ENCODE assay signal across 14 cellular contexts in the genomic region with DNA sequence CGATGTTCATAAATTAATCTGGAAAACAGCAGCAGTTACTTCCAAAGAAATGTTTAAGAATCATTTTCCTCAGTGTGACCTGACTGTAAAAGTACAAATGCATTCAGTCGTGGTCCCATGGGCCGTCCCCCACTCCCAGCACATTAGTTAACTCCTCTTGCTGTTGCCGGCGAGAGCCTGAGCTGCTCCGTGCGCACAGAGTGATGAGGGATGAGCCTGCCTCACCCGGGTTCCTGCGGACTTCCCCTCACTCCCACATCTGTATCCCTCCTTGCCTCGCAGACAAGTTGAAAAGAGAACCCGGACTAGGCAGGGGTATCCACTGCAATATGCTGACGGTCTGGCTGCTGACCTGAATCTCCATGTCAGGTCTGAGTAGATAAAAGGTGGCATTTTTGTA.
"Had no signal": no experiment of that assay in that cellular context is flagged by ENCODE, and none has a peak within 500 bp of the region (broad histone marks: within the 10 kb centered on the region; RNA-seq: fewer than 3 reads in every experiment).

No MANE protein-coding gene starts in this region.

- H3K36me3 ChIP-seq: esophagus muscularis mucosa, thyroid gland had no signal

- H3K9me3 ChIP-seq: esophagus muscularis mucosa, psoas muscle, thyroid gland had no signal

- H3K4me3 ChIP-seq: esophagus muscularis mucosa, hepatocyte, psoas muscle, thyroid gland had no signal

- H3K4me1 ChIP-seq: psoas muscle, thyroid gland had no signal

- DNase-seq: activated CD4-positive, alpha-beta memory T cell treated with anti-CD3 and anti-CD28 coated beads for 36 hours; activated CD4-positive, alpha-beta T cell treated with anti-CD3 and anti-CD28 coated beads for 36 hours; activated naive CD4-positive, alpha-beta T cell treated with anti-CD3 and anti-CD28 coated beads, Interleukin-2, amount 50 U/mL, for 16 hours; activated T-cell treated with anti-CD3 and anti-CD28 coated beads, Interleukin-2, amount 50 U/mL, for 24 hours; psoas muscle; stimulated activated CD4-positive, alpha-beta T cell treated with anti-CD3 and anti-CD28 coated beads, Interleukin-2, amount 100 ng/mL, for 48 hours; T-helper 1 cell; T1000; thyroid gland had no signal

- ATAC-seq: activated CD4-positive, alpha-beta T cell treated with anti-CD3 and anti-CD28 coated beads for 36 hours; natural killer cell treated with Interleukin-12 subunit alpha and Interleukin-12 subunit beta and Interleukin-15 and Interleukin-18, amount 100 ng/mL, for 72 hours; psoas muscle; stimulated activated memory B cell treated with anti-CD40 and anti-IgM and Interleukin-4, amounts not matched to agents 10 μg/mL and 1 μg/mL and 100 μg/mL, for 72 hours had no signal

- H3K27ac ChIP-seq: esophagus muscularis mucosa, hepatocyte, psoas muscle, VCaP had no signal

- H3K27me3 ChIP-seq: esophagus muscularis mucosa, hepatocyte, thyroid gland had no signal
